Comparison of ENCODE assay signal across 20 cellular contexts in genomic region chr4:42074294-42074693, GRCh38.
DNase-seq lines count a peak whose midpoint lies in the region; FAIRE-seq and TF ChIP-seq lines count a peak whose summit lies in the region.
"Had no signal": no experiment of that assay in that cellular context is flagged by ENCODE, and none has a peak within 500 bp of the region (broad histone marks: within the 10 kb centered on the region; RNA-seq: fewer than 3 reads in every experiment).

No MANE protein-coding gene starts in this region.

- no peak overlapping the region for H2BK12ac ChIP-seq in mesenchymal stem cell (ENCODE audit: low read length in 2 of 2)

- H3K4ac ChIP-seq in mesenchymal stem cell (ENCODE audit: low read depth in 1 of 2, low read length in 2 of 2): no peak overlapping the region

- no peak overlapping the region for H3K18ac ChIP-seq in mesenchymal stem cell (ENCODE audit: low read depth in 1 of 2, low read length in 2 of 2)

- TF ChIP-seq CTCF in HEK293 (tag by site-specific recombination; IDR thresholded peaks at IDR 0.05) (no peak), choroid plexus epithelial cell (conservative IDR thresholded peaks at IDR 0.05; ENCODE audit: low read depth, low read length) (no peak)

- H2BK5ac ChIP-seq in mesenchymal stem cell (ENCODE audit: low read depth, low read length, poor library complexity, severe bottlenecking): no peak overlapping the region

- CTCF ChIA-PET in HEK293 (lab: Yijun Ruan, JAX): interaction anchor here (0.5 to 0.7 kb wide), 2 partner anchors 107 to 380 kb away, joined by 3 to 5 read pairs; no protein-coding TSS in a partner anchor

- H3K4me3 ChIP-seq in HEK293 (ENCODE audit: low read depth, low read length) (no peak overlapping the region), choroid plexus epithelial cell (ENCODE audit: low read depth, low read length) (no peak overlapping the region), mesenchymal stem cell (ENCODE audit: insufficient read depth in 1 of 2, low read depth in 1 of 2, low read length in 2 of 2) (no peak overlapping the region)
- H3K4me3 ChIP-seq: A549 had no signal

- no peak overlapping the region for H4K8ac ChIP-seq in mesenchymal stem cell (ENCODE audit: low read length)

- H3K4me2 ChIP-seq in mesenchymal stem cell (ENCODE audit: low read length, poor library complexity, severe bottlenecking): no peak overlapping the region
- H3K4me2 ChIP-seq: A549 had no signal

- in situ Hi-C loops in G401 (cut with HindIII; ENCODE audit: low sequenced_read_pairs): no loop called here

- no peak overlapping the region for H3K23ac ChIP-seq in mesenchymal stem cell (ENCODE audit: low read length in 2 of 2)

- no peak overlapping the region for H2BK15ac ChIP-seq in mesenchymal stem cell (ENCODE audit: low read depth, poor library complexity, severe bottlenecking)

- DNase-seq in GM19239 (ENCODE audit: insufficient read length, low spot score): no peak
- DNase-seq in choroid plexus epithelial cell (ENCODE audit: low read depth): peak; percentile 36
- peak; percentile 6 for DNase-seq in mesenchymal stem cell
- no peak for DNase-seq in NCI-H1048 (lab: John Stamatoyannopoulos, UW)
- DNase-seq in G401 (ENCODE audit: low spot score): no peak
- no peak for DNase-seq in SW 1271 (lab: John Stamatoyannopoulos, UW)
- DNase-seq: BE2C; CD4-positive, alpha-beta memory T cell; COR-L47; DMS153; DMS79 treated with DMSO at 0.1 percent for 48 hours; EL; GDM1; HCEC 1CT had no signal

- no peak overlapping the region for H2AFZ ChIP-seq in mesenchymal stem cell (ENCODE audit: low read depth, low read length)

- H3K27me3 ChIP-seq in mesenchymal stem cell (ENCODE audit: control insufficient read depth in 1 of 2, insufficient read depth in 1 of 2, low read length in 2 of 2): no peaks in the 10 kb centered on the region
- H3K27me3 ChIP-seq: BE2C had no signal

- H4K91ac ChIP-seq in mesenchymal stem cell (ENCODE audit: low read length): no peak overlapping the region

- H3K36me3 ChIP-seq in HEK293 (ENCODE audit: control insufficient read depth in 2 of 2, insufficient read depth in 1 of 2, low read length in 2 of 2) (peaks cover 0 to 24% of the 10 kb centered on the region in 2 experiments), mesenchymal stem cell (ENCODE audit: control insufficient read depth in 1 of 2, insufficient read depth in 2 of 2, low read depth in 1 of 2, low read length in 2 of 2) (peaks cover 9 to 46% of the 10 kb centered on the region in 2 experiments)

- H3K27ac ChIP-seq in HEK293 (ENCODE audit: extremely low read depth, low read depth, low read length): no peak overlapping the region
- no peak overlapping the region for H3K27ac ChIP-seq in mesenchymal stem cell (ENCODE audit: low read length, poor library complexity, severe bottlenecking)
- H3K27ac ChIP-seq: A549, C4-2B, HL-60 had no signal

- H3K9me3 ChIP-seq in HEK293 (ENCODE audit: control insufficient read depth, insufficient read depth, low read depth, low read length) (no peaks in the 10 kb centered on the region), mesenchymal stem cell (ENCODE audit: control insufficient read depth, low read length) (no peaks in the 10 kb centered on the region)
- H3K9me3 ChIP-seq: A549, BE2C had no signal

- no peak overlapping the region for H3K9ac ChIP-seq in mesenchymal stem cell (ENCODE audit: low read length)

- H3K4me1 ChIP-seq in HEK293 (ENCODE audit: control insufficient read depth, insufficient read depth, low read length) (no peaks in the 10 kb centered on the region), mesenchymal stem cell (ENCODE audit: control insufficient read depth, insufficient read depth, low read depth, low read length) (no peaks in the 10 kb centered on the region)
- H3K4me1 ChIP-seq: A549, BE2C had no signal

- FAIRE-seq in GM19239 (lab: Jason Lieb, UNC): peak; percentile 58
- FAIRE-seq: A549, D721Med, H1 had no signal

- POLR2A ChIA-PET in HEK293 (lab: Yijun Ruan, JAX): no interaction called here

- WGBS in mesenchymal stem cell: 83% methylated on average over 1 of the region's 1 CpG

- H2AK5ac ChIP-seq in mesenchymal stem cell (ENCODE audit: low read length, severe bottlenecking): no peak overlapping the region

- H2BK120ac ChIP-seq in mesenchymal stem cell (ENCODE audit: low read depth, low read length): no peak overlapping the region

- H3K79me1 ChIP-seq in mesenchymal stem cell (replicated peaks; ENCODE audit: low read length, poor library complexity, severe bottlenecking): peaks cover 8% of the 10 kb centered on the region

- H3K14ac ChIP-seq in mesenchymal stem cell (ENCODE audit: low read length in 2 of 2): no peak overlapping the region

TF ChIP-seq in HEK293, 187 proteins besides CTCF, POLR2A, EP300 and RAD21:
- peak; percentile 91 for TF ChIP-seq PRDM4 (tag by site-specific recombination; IDR thresholded peaks at IDR 0.05)
- no peak for TF ChIP-seq ZNF561 (tag by site-specific recombination; IDR thresholded peaks at IDR 0.05; ENCODE audit: borderline replicate concordance)
- no peak for TF ChIP-seq ZNF350 (tag by site-specific recombination; IDR thresholded peaks at IDR 0.05)
- TF ChIP-seq TSHZ1 (tag by site-specific recombination; IDR thresholded peaks at IDR 0.05; ENCODE audit: borderline replicate concordance): no peak
- no peak for TF ChIP-seq ZBTB6 (tag by site-specific recombination; IDR thresholded peaks at IDR 0.05)

Comparison
In these comparisons a context has a peak if more than half of its experiments do, and no peak if none do; other contexts are left out.
1. DNase-seq: peak in choroid plexus epithelial cell (single experiment) and mesenchymal stem cell (single experiment); none in GM19239 (single experiment), NCI-H1048 (single experiment), G401 (single experiment) and SW 1271 (0 of 2).